13 cellular contexts compared by ENCODE assay signal in genomic region chr5:66617223-66617861, GRCh38. TPM values are rescaled to one million over a fixed set of nuclear protein-coding genes. Genes with fewer than 3 reads are reported as not detected.
A peak's percentile ranks its signal among the peaks of the same experiment; 100 is the strongest.
DNase-seq lines count a peak whose midpoint lies in the region; ATAC-seq, FAIRE-seq and TF ChIP-seq lines count a peak whose summit lies in the region.
"Had no signal": no experiment of that assay in that cellular context is flagged by ENCODE, and none has a peak within 500 bp of the region (broad histone marks: within the 10 kb centered on the region; RNA-seq: fewer than 3 reads in every experiment).

No MANE protein-coding gene starts in this region.

- CTCF ChIA-PET in activated CD4-positive, alpha-beta T cell treated with anti-CD3 and anti-CD28 coated beads, Interleukin-2, amount 10 ng/mL, durations not matched to agents 7 days and 5 days (lab: Charles Lee) = interaction anchor here (1.0 kb wide), 1 partner anchor 549 kb away, joined by 3 read pairs; no protein-coding TSS in a partner anchor
- CTCF ChIA-PET in OCI-LY7 (lab: Charles Lee; ENCODE audit: unreplicated experiment) = no interaction called here

- H3K9me3 Mint-ChIP-seq in activated CD4-positive, alpha-beta T cell treated with anti-CD3 and anti-CD28 coated beads, Interleukin-2, amount 10 ng/mL, durations not matched to agents 7 days and 5 days = peaks cover 3% of the 10 kb centered on the region
- H3K9me3 Mint-ChIP-seq: HFFc6 had no signal

- H3K4me2 ChIP-seq in OCI-LY7 (ENCODE audit: low read length) = peak overlapping the region; percentile 17; the same call in 1 of the 2 replicates

- no peak for TF ChIP-seq CTCF in OCI-LY7 (conservative IDR thresholded peaks at IDR 0.05; ENCODE audit: low read length)

- ATAC-seq in GM21825 (IDR thresholded peaks at IDR 0.05; ENCODE audit: unreplicated experiment) (peak; percentile 54), GM21381 (IDR thresholded peaks at IDR 0.05; ENCODE audit: unreplicated experiment) (no peak)

- FAIRE-seq in RCC 7860 (lab: Jason Lieb, UNC) = no peak
- FAIRE-seq: A204.1 had no signal

- DNase-seq in activated CD4-positive, alpha-beta T cell treated with anti-CD3 and anti-CD28 coated beads, Interleukin-2, amount 10 ng/mL, durations not matched to agents 7 days and 5 days = no peak
- DNase-seq in activated CD4-positive, alpha-beta T cell treated with anti-CD3 and anti-CD28 coated beads for 48 hours = no peak
- no peak for DNase-seq in OCI-LY7 (ENCODE audit: low spot score)
- peak; percentile 11 for DNase-seq in renal cortical epithelial cell (ENCODE audit: low read depth)
- no peak for DNase-seq in RCC 7860 (ENCODE audit: low spot score)
- no peak for DNase-seq in NCI-H1930 (lab: John Stamatoyannopoulos, UW)
- DNase-seq: activated effector memory CD4-positive, alpha-beta T cell treated with Interleukin-2 at 50 U/mL for 16 hours; DMS153; HFFc6; naive B cell had no signal

- H3K9me2 ChIP-seq in OCI-LY7 (ENCODE audit: insufficient read depth, low read length) = no peaks in the 10 kb centered on the region

- peaks cover 37% of the 10 kb centered on the region for H3K4me1 Mint-ChIP-seq in activated CD4-positive, alpha-beta T cell treated with anti-CD3 and anti-CD28 coated beads, Interleukin-2, amount 10 ng/mL, durations not matched to agents 7 days and 5 days

- peaks cover 16% of the 10 kb centered on the region for H3K4me1 ChIP-seq in OCI-LY7 (ENCODE audit: insufficient read depth, low read length, poor library complexity, severe bottlenecking)

- intact Hi-C loops in OCI-LY7 (cut with micrococcal nuclease; ENCODE audit: unreplicated experiment) = no loop called here

- no peaks in the 10 kb centered on the region for H3K79me2 ChIP-seq in OCI-LY7 (ENCODE audit: insufficient read depth, low read depth, low read length)

- POLR2A ChIA-PET in activated CD4-positive, alpha-beta T cell treated with anti-CD3 and anti-CD28 coated beads, Interleukin-2, amount 10 ng/mL, durations not matched to agents 7 days and 5 days (lab: Charles Lee) = no interaction called here
- POLR2A ChIA-PET in OCI-LY7 (lab: Charles Lee) = interaction anchor here (0.6 kb wide), 1 partner anchor 86 kb away, joined by 3 read pairs; no protein-coding TSS in a partner anchor

- H2AFZ ChIP-seq in OCI-LY7 (ENCODE audit: low read length) = peak overlapping the region; percentile 30; the same call in 1 of the 2 replicates

- H3K4me3 ChIP-seq in OCI-LY7 (ENCODE audit: low read depth, low read length, poor library complexity, severe bottlenecking) = no peak overlapping the region

- BruUV-seq in OCI-LY7 (replicated peaks; lab: Mats Ljungman, UMichigan) = no TSS peak

- peaks cover under 1% of the 10 kb centered on the region; the same call in 1 of the 2 replicates for H3K9me3 ChIP-seq in OCI-LY7 (ENCODE audit: low read length)

- no peaks in the 10 kb centered on the region for H3K36me3 ChIP-seq in OCI-LY7 (ENCODE audit: insufficient read depth, low read length)

- peaks cover 3% of the 10 kb centered on the region for H3K36me3 Mint-ChIP-seq in activated CD4-positive, alpha-beta T cell treated with anti-CD3 and anti-CD28 coated beads, Interleukin-2, amount 10 ng/mL, durations not matched to agents 7 days and 5 days (ENCODE audit: low read depth)
- H3K36me3 Mint-ChIP-seq: naive B cell had no signal

- no peak overlapping the region for H3K27ac ChIP-seq in OCI-LY7 (ENCODE audit: low read depth, low read length, poor library complexity, severe bottlenecking)

- peaks cover 3% of the 10 kb centered on the region for H3K27me3 Mint-ChIP-seq in activated CD4-positive, alpha-beta T cell treated with anti-CD3 and anti-CD28 coated beads, Interleukin-2, amount 10 ng/mL, durations not matched to agents 7 days and 5 days

- peak overlapping the region; percentile 41 for H3K27ac Mint-ChIP-seq in activated CD4-positive, alpha-beta T cell treated with anti-CD3 and anti-CD28 coated beads, Interleukin-2, amount 10 ng/mL, durations not matched to agents 7 days and 5 days
- H3K27ac Mint-ChIP-seq: HFFc6 had no signal

- no peaks in the 10 kb centered on the region for H4K20me1 ChIP-seq in OCI-LY7 (ENCODE audit: insufficient read depth, low read length)

- H3K4me3 Mint-ChIP-seq in activated CD4-positive, alpha-beta T cell treated with anti-CD3 and anti-CD28 coated beads, Interleukin-2, amount 10 ng/mL, durations not matched to agents 7 days and 5 days = no peak overlapping the region
- H3K4me3 Mint-ChIP-seq: HFFc6 had no signal

RNA-seq across cellular contexts. Expression of gene MAST4, which starts 21.1 kb away (rescaled TPM):
- 10 to 100 TPM; 23.5 to 25.8 TPM for total RNA-seq in activated CD4-positive, alpha-beta T cell treated with anti-CD3 and anti-CD28 coated beads, Interleukin-2, amount 10 ng/mL, durations not matched to agents 7 days and 5 days
- 0.85 and 1.3 TPM in 2 replicates for total RNA-seq in OCI-LY7 (2014; rRNA removed; shearing (Covaris generic))
- total RNA-seq in OCI-LY7 (2022) = 17.1 and 21.9 TPM in 2 replicates
- 4.0 and 8.7 TPM in 2 replicates for total RNA-seq in renal cortical epithelial cell
